Comparison of ENCODE assay signal across 3 cellular contexts in the genomic region with DNA sequence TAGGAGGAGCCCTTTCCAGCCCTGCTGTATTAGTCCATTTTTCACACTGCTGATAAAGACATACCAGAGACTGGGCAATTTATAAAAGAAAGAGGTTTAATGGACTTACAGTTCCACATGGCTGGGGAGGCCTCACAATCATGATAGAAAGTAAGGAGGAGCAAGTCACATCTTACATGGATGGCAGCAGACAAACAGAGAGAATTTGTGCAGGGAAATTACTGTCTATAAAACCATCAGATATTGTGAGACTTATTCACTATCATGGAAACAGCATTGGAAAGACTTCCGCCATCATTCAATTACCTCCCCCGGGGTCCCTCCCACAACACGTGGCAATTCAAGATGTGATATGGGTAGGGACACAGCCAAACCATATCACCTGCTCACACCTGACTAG.
A peak's percentile ranks its signal among the peaks of the same experiment; 100 is the strongest.
DNase-seq lines count a peak whose midpoint lies in the region; ATAC-seq, FAIRE-seq and TF ChIP-seq lines count a peak whose summit lies in the region.
"Not testable (repeated sequence)": the region's sequence is repeated elsewhere in the genome, so short reads cannot be mapped to it uniquely, and the experiment has no call there.

No MANE protein-coding gene starts in this region.

- not testable (repeated sequence) for H3K27me3 ChIP-seq in K562 (ENCODE audit: control insufficient read depth in 2 of 2, insufficient read depth in 2 of 2, low read length in 2 of 2); endodermal cell (ENCODE audit: control insufficient read depth, insufficient read depth, low read length, poor library complexity, severe bottlenecking)

- not testable (repeated sequence) for BruUV-seq in K562 (replicated peaks; lab: Mats Ljungman, UMichigan)

- not testable (repeated sequence) for DNase-seq in K562 (ENCODE audit: extremely low read depth in 1 of 4, low spot score in 3 of 4); endodermal cell

- H3K27ac Mint-ChIP-seq in endodermal cell: not testable (repeated sequence)

- H3K4me3 Mint-ChIP-seq in endodermal cell: not testable (repeated sequence)

- not testable (repeated sequence) for H3K36me3 ChIP-seq in HEK293 (ENCODE audit: control insufficient read depth in 2 of 2, insufficient read depth in 1 of 2, low read length in 2 of 2); K562 (ENCODE audit: control insufficient read depth, insufficient read depth, low read length); endodermal cell (ENCODE audit: control insufficient read depth, insufficient read depth, low read length)

- not testable (repeated sequence) for H3K79me2 ChIP-seq in K562 (ENCODE audit: control insufficient read depth, insufficient read depth, low read length)

- H3K9ac ChIP-seq in K562 (ENCODE audit: insufficient read depth in 1 of 2, low read depth in 2 of 2, low read length in 2 of 2); endodermal cell (ENCODE audit: extremely low read depth, low read length, poor library complexity, severe bottlenecking): not testable (repeated sequence)

- not testable (repeated sequence) for H3K27ac ChIP-seq in HEK293 (ENCODE audit: extremely low read depth, low read depth, low read length); K562 (ENCODE audit: extremely low read depth, low read depth, low read length); endodermal cell (ENCODE audit: low read depth, low read length)

- not testable (repeated sequence) for TF ChIP-seq RAD21 in K562 (CRISPR knock-in tag; conservative IDR thresholded peaks at IDR 0.05 in 1 of 2, IDR thresholded peaks at IDR 0.05 in 1 of 2)

- not testable (repeated sequence) for H3K27me3 Mint-ChIP-seq in endodermal cell (ENCODE audit: insufficient read depth)

- H3K4me3 ChIP-seq in HEK293 (ENCODE audit: low read depth, low read length); K562: not testable (repeated sequence)
- peak overlapping the region; percentile 65 for H3K4me3 ChIP-seq in endodermal cell (ENCODE audit: low read length)

- in situ Hi-C loops in K562 (cut with MboI): not testable (repeated sequence)

- ATAC-seq in K562: not testable (repeated sequence)

- intact Hi-C loops in K562 (cut with micrococcal nuclease): not testable (repeated sequence)

- H3K36me3 Mint-ChIP-seq in endodermal cell (ENCODE audit: low read depth): peaks cover 15% of the 10 kb centered on the region

- not testable (repeated sequence) for H3K9me1 ChIP-seq in K562 (ENCODE audit: control insufficient read depth, insufficient read depth, low read length)

- H3K4me1 ChIP-seq in HEK293 (ENCODE audit: control insufficient read depth, insufficient read depth, low read length); K562 (replicated peaks in 1 of 2; ENCODE audit: control insufficient read depth in 2 of 2, insufficient read depth in 2 of 2, low read length in 2 of 2); endodermal cell (ENCODE audit: control insufficient read depth, insufficient read depth, low read length): not testable (repeated sequence)

- not testable (repeated sequence) for TF ChIP-seq EP300 in K562 (IDR thresholded peaks at IDR 0.05; ENCODE audit: low read length)

- H3K4me2 ChIP-seq in K562 (ENCODE audit: insufficient read depth, low read length): not testable (repeated sequence)

- not testable (repeated sequence) for H2AFZ ChIP-seq in K562 (ENCODE audit: low read depth, low read length)

- CTCF ChIA-PET in HEK293 (lab: Yijun Ruan, JAX): interaction anchor here (0.7 kb wide), 1 partner anchor 46 kb away, joined by 3 read pairs; no protein-coding TSS in a partner anchor
- CTCF ChIA-PET in K562 (lab: Yijun Ruan, JAX; ENCODE audit: low intra/inter-chr PET ratio): not testable (repeated sequence)

- 7% methylated on average over 3 of the region's 3 CpGs for WGBS in K562 (ENCODE audit: insufficient coverage, low coverage, missing lambda C conversion rate)
- WGBS in endodermal cell (ENCODE audit: insufficient coverage in 1 of 2, insufficient read length in 1 of 2), 2 experiments: 90 to 96% methylated on average over 2 to 3 of the region's 3 CpGs

- not testable (repeated sequence) for FAIRE-seq in K562 (lab: Jason Lieb, UNC)

- H4K20me1 ChIP-seq in K562 (replicated peaks; ENCODE audit: control insufficient read depth, insufficient read depth, low read length): not testable (repeated sequence)

- not testable (repeated sequence) for H3K9me3 ChIP-seq in HEK293 (ENCODE audit: control insufficient read depth, insufficient read depth, low read depth, low read length); K562 (replicated peaks; ENCODE audit: control insufficient read depth, insufficient read depth, low read depth, low read length)
- H3K9me3 ChIP-seq in endodermal cell (ENCODE audit: control insufficient read depth, low read length): peaks cover 26% of the 10 kb centered on the region

- TF ChIP-seq POLR2A in K562 (conservative IDR thresholded peaks at IDR 0.05): not testable (repeated sequence)

- TF ChIP-seq CTCF in HEK293 (tag by site-specific recombination; IDR thresholded peaks at IDR 0.05); K562 (IDR thresholded peaks at IDR 0.05 in 2 of 3, conservative IDR thresholded peaks at IDR 0.05 in 1 of 3; ENCODE audit: insufficient read depth in 2 of 3, low read depth in 1 of 3, low read length in 3 of 3); endodermal cell (conservative IDR thresholded peaks at IDR 0.05): not testable (repeated sequence)

- POLR2A ChIA-PET in HEK293 (lab: Yijun Ruan, JAX); K562 (lab: Yijun Ruan, JAX): not testable (repeated sequence)

- H3K9me3 Mint-ChIP-seq in endodermal cell: peaks cover 20% of the 10 kb centered on the region

- not testable (repeated sequence) for H3K4me1 Mint-ChIP-seq in endodermal cell

TF ChIP-seq in HEK293, 187 proteins besides CTCF, POLR2A, EP300 and RAD21:
- peak; percentile 65 for TF ChIP-seq SETDB1 (IDR thresholded peaks at IDR 0.05; ENCODE audit: insufficient read length, low read length)

TF ChIP-seq in K562, 482 proteins besides CTCF, POLR2A, EP300 and RAD21:
- TF ChIP-seq ZNF431 (CRISPR knock-in tag; IDR thresholded peaks at IDR 0.05): peak; percentile 96
